8 cellular contexts compared by ENCODE assay signal in genomic region chr22:21865041-21865440, GRCh38. TPM values are rescaled to one million over a fixed set of nuclear protein-coding genes. Genes with fewer than 3 reads are reported as not detected.
DNase-seq lines count a peak whose midpoint lies in the region; ATAC-seq, FAIRE-seq and TF ChIP-seq lines count a peak whose summit lies in the region.

No MANE protein-coding gene starts in this region.

- H3K36me3 Mint-ChIP-seq in activated CD4-positive, alpha-beta memory T cell treated with anti-CD3 and anti-CD28 coated beads for 36 hours = peaks cover 10% of the 10 kb centered on the region
- peaks cover 4% of the 10 kb centered on the region for H3K36me3 Mint-ChIP-seq in glutamatergic neuron (ENCODE audit: unreplicated experiment)
- peaks cover 12% of the 10 kb centered on the region for H3K36me3 Mint-ChIP-seq in stimulated activated effector memory CD8-positive, alpha-beta T cell treated with anti-CD3 and anti-CD28 coated beads, Interleukin-12 subunit alpha, Interleukin-12 subunit beta, amount 100 ng/mL, for 72 hours

- H3K27me3 Mint-ChIP-seq in activated CD4-positive, alpha-beta memory T cell treated with anti-CD3 and anti-CD28 coated beads for 36 hours = peaks cover under 1% of the 10 kb centered on the region
- peaks cover 11% of the 10 kb centered on the region for H3K27me3 Mint-ChIP-seq in glutamatergic neuron (ENCODE audit: unreplicated experiment)

- peak; percentile 62 for FAIRE-seq in GM19239 (lab: Jason Lieb, UNC)

- no peak overlapping the region for H2AFZ ChIP-seq in ACC112 (ENCODE audit: low read length, unreplicated experiment)

- H3K4me1 Mint-ChIP-seq in activated CD4-positive, alpha-beta memory T cell treated with anti-CD3 and anti-CD28 coated beads for 36 hours (ENCODE audit: low read depth) = peaks cover 57% of the 10 kb centered on the region
- H3K4me1 Mint-ChIP-seq in glutamatergic neuron (ENCODE audit: low read depth, unreplicated experiment) = peaks cover 32% of the 10 kb centered on the region
- H3K4me1 Mint-ChIP-seq in stimulated activated effector memory CD8-positive, alpha-beta T cell treated with anti-CD3 and anti-CD28 coated beads, Interleukin-12 subunit alpha, Interleukin-12 subunit beta, amount 100 ng/mL, for 72 hours = peaks cover 54% of the 10 kb centered on the region

- no peaks in the 10 kb centered on the region for H3K27me3 ChIP-seq in ACC112 (ENCODE audit: insufficient read depth, low read length)

- H3K27ac Mint-ChIP-seq in activated CD4-positive, alpha-beta memory T cell treated with anti-CD3 and anti-CD28 coated beads for 36 hours = no peak overlapping the region
- peak overlapping the region; percentile 17 for H3K27ac Mint-ChIP-seq in glutamatergic neuron (ENCODE audit: unreplicated experiment)
- H3K27ac Mint-ChIP-seq in stimulated activated effector memory CD8-positive, alpha-beta T cell treated with anti-CD3 and anti-CD28 coated beads, Interleukin-12 subunit alpha, Interleukin-12 subunit beta, amount 100 ng/mL, for 72 hours = no peak overlapping the region

- no peaks in the 10 kb centered on the region for H3K36me3 ChIP-seq in ACC112 (ENCODE audit: insufficient read depth, low read length)

- peak overlapping the region; percentile 79 for H3K4me3 ChIP-seq in ACC112 (ENCODE audit: low read depth, low read length)

- CTCF ChIA-PET in activated CD4-positive, alpha-beta memory T cell treated with anti-CD3 and anti-CD28 coated beads for 36 hours (lab: Charles Lee) = no interaction called here
- CTCF ChIA-PET in GM10248 (lab: Yijun Ruan, JAX) = interaction anchor here (1.3 to 1.5 kb wide), 2 partner anchors 9 to 73 kb away, joined by 3 to 7 read pairs; no protein-coding TSS in a partner anchor

- intact Hi-C loops in activated CD4-positive, alpha-beta memory T cell treated with anti-CD3 and anti-CD28 coated beads for 36 hours (cut with micrococcal nuclease) = loop anchor here (2.0 to 5.0 kb wide), 2 partner anchors 74 to 87 kb away; partner anchors contain the start of gene PPM1F
- intact Hi-C loops in posterior vena cava (cut with DNase I) = loop anchor here in 1 of 2 donors (10.0 kb wide), 1 partner anchor 50 kb away; no protein-coding TSS in a partner anchor

- TF ChIP-seq CTCF in glutamatergic neuron (IDR thresholded peaks at IDR 0.05; ENCODE audit: partially characterized antibody, unreplicated experiment) = no peak
- no peak for TF ChIP-seq CTCF in GM10248 (IDR thresholded peaks at IDR 0.05; ENCODE audit: control extremely low read depth, extremely low read depth, low read depth, missing control alignments)

- no peak for DNase-seq in GM19239 (ENCODE audit: insufficient read length, low spot score)
- peak; percentile 54 for DNase-seq in activated CD4-positive, alpha-beta memory T cell treated with anti-CD3 and anti-CD28 coated beads for 36 hours
- DNase-seq in glutamatergic neuron = no peak
- DNase-seq in stimulated activated effector memory CD8-positive, alpha-beta T cell treated with anti-CD3 and anti-CD28 coated beads, Interleukin-12 subunit alpha, Interleukin-12 subunit beta, amount 100 ng/mL, for 72 hours (ENCODE audit: low spot score in 2 of 2) = no peak
- no peak for DNase-seq in posterior vena cava (ENCODE audit: low spot score)
- DNase-seq in GM10248 (ENCODE audit: extremely low spot score) = no peak

- H3K9me3 Mint-ChIP-seq in activated CD4-positive, alpha-beta memory T cell treated with anti-CD3 and anti-CD28 coated beads for 36 hours = no peaks in the 10 kb centered on the region
- peaks cover 16% of the 10 kb centered on the region for H3K9me3 Mint-ChIP-seq in glutamatergic neuron (ENCODE audit: unreplicated experiment)
- no peaks in the 10 kb centered on the region for H3K9me3 Mint-ChIP-seq in stimulated activated effector memory CD8-positive, alpha-beta T cell treated with anti-CD3 and anti-CD28 coated beads, Interleukin-12 subunit alpha, Interleukin-12 subunit beta, amount 100 ng/mL, for 72 hours

- H3K4me1 ChIP-seq in ACC112 (ENCODE audit: control insufficient read depth, insufficient read depth, low read length, unreplicated experiment) = peaks cover 31% of the 10 kb centered on the region

- H3K79me2 ChIP-seq in ACC112 (ENCODE audit: control insufficient read depth, insufficient read depth, low read length, unreplicated experiment) = peaks cover 76% of the 10 kb centered on the region

- no peak for ATAC-seq in stimulated activated effector memory CD8-positive, alpha-beta T cell treated with anti-CD3 and anti-CD28 coated beads, Interleukin-12 subunit alpha, Interleukin-12 subunit beta, amount 100 ng/mL, for 72 hours
- no peak for ATAC-seq in HG03342 (IDR thresholded peaks at IDR 0.05; ENCODE audit: unreplicated experiment)

- peak overlapping the region; percentile 8 for H3K4me3 Mint-ChIP-seq in activated CD4-positive, alpha-beta memory T cell treated with anti-CD3 and anti-CD28 coated beads for 36 hours
- peak overlapping the region; percentile 96 for H3K4me3 Mint-ChIP-seq in glutamatergic neuron (ENCODE audit: unreplicated experiment)
- H3K4me3 Mint-ChIP-seq in stimulated activated effector memory CD8-positive, alpha-beta T cell treated with anti-CD3 and anti-CD28 coated beads, Interleukin-12 subunit alpha, Interleukin-12 subunit beta, amount 100 ng/mL, for 72 hours = peak overlapping the region; percentile 87

- peak overlapping the region; percentile 8; the same call in 1 of the 2 replicates for H3K27ac ChIP-seq in ACC112 (ENCODE audit: low read depth, low read length)

- POLR2A ChIA-PET in activated CD4-positive, alpha-beta memory T cell treated with anti-CD3 and anti-CD28 coated beads for 36 hours (lab: Charles Lee) = interaction anchor here (1.3 to 3.4 kb wide), 3 partner anchors 11 to 102 kb away, joined by 5 to 33 read pairs (median 6); no protein-coding TSS in a partner anchor
- POLR2A ChIA-PET in GM10248 (lab: Yijun Ruan, JAX) = interaction anchor here (0.6 kb wide), 1 partner anchor 20 kb away, joined by 3 read pairs; no protein-coding TSS in a partner anchor

RNA-seq across cellular contexts. Expression of gene MAPK1, which starts 2.4 kb away (rescaled TPM):
- total RNA-seq in activated CD4-positive, alpha-beta memory T cell treated with anti-CD3 and anti-CD28 coated beads for 36 hours = 10 to 100 TPM; 70.2 to 75.6 TPM
- total RNA-seq in glutamatergic neuron (ENCODE audit: unreplicated experiment) = 148 TPM
- 100 to 1,000 TPM; 138 to 141 TPM for total RNA-seq in posterior vena cava

Comparison
In these comparisons a context has a peak if more than half of its experiments do, and no peak if none do; other contexts are left out.
1. H3K4me3 Mint-ChIP-seq: peak in every context shown above with its lines; median percentile 96 in glutamatergic neuron; 87 in stimulated activated effector memory CD8-positive, alpha-beta T cell treated with anti-CD3 and anti-CD28 coated beads, Interleukin-12 subunit alpha, Interleukin-12 subunit beta, amount 100 ng/mL, for 72 hours; 8 in activated CD4-positive, alpha-beta memory T cell treated with anti-CD3 and anti-CD28 coated beads for 36 hours.